Comparison of ENCODE assay signal across 1 cellular context in the genomic region with DNA sequence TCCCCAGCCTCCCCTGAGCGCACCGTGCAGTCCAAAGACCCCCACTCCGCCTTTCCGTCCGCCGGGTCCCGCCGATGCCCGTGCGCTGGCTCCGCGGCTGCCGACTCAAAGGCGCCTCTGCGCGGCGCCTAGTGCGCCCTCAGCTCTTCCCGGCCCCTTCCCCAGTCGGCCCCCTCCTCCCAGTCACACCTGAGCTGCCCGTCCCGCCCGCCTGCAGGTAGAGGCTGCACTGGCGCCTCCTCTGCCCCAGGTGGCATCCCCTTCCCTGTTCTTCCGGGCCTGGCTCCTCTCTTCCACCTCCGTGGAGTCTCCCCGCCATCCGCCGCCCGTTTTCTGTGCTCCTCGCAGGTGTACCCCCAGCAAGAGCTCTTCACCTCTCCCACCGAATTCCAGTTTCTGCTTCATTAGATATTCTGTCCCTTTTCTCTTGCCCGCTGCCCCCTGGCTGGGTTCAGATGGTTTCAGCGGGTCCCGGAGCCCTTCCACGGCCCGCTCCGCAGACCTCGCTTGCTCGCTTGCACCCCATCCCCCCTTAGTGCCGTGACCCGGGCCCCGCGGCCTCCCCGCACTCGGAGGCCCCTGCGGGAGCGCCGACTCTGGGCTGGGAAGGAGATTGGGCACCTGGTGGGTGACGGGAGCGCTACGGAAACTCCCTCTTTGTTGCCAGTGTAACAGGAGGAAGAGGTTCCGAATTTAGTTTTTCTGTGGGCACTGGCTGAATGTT.
TF ChIP-seq lines count a peak whose summit lies in the region.

No MANE protein-coding gene starts in this region.

TF ChIP-seq in GM23338, 12 proteins besides CTCF, POLR2A, EP300 and RAD21 (continued from another document):
- TF ChIP-seq REST (IDR thresholded peaks at IDR 0.05; ENCODE audit: unreplicated experiment), result no peak
- no peak for TF ChIP-seq ZNF114 (CRISPR knock-in tag; IDR thresholded peaks at IDR 0.05)
- TF ChIP-seq ZNF331 (CRISPR knock-in tag; IDR thresholded peaks at IDR 0.05; ENCODE audit: low read depth), result no peak
